ENCODE assay signal across 8 cellular contexts in genomic region chr4:2484993-2485392, GRCh38. TPM values are rescaled to one million over a fixed set of nuclear protein-coding genes. Genes with fewer than 3 reads are reported as not detected.
A peak's percentile ranks its signal among the peaks of the same experiment; 100 is the strongest.
DNase-seq lines count a peak whose midpoint lies in the region; ATAC-seq, FAIRE-seq and TF ChIP-seq lines count a peak whose summit lies in the region.

No MANE protein-coding gene starts in this region.

- peak; percentile 56 for ATAC-seq in GM21619 (IDR thresholded peaks at IDR 0.05; ENCODE audit: unreplicated experiment)

- TF ChIP-seq CTCF in CD14-positive monocyte (IDR thresholded peaks at IDR 0.05) = no peak
- TF ChIP-seq CTCF in NB4 (IDR thresholded peaks at IDR 0.05; ENCODE audit: low read depth, low read length) = no peak

- peaks cover 6 to 21% of the 10 kb centered on the region in 2 donors for H3K36me3 Mint-ChIP-seq in CD14-positive monocyte
- H3K36me3 Mint-ChIP-seq in activated T-helper 1 cell treated with anti-CD3 and anti-CD28 coated beads, Interleukin-12 subunit alpha, Interleukin-12 subunit beta, Interleukin-2, Interleukin-4 antibody, amounts not matched to agents 30 ng/mL and 10 ng/mL and 1 ng/mL, durations not matched to agents 14 hours and 24 hours and 36 hours (ENCODE audit: low read depth) = peaks cover 15% of the 10 kb centered on the region

- 5 to 21% (median 8%) methylated on average over 11 of the region's 11 CpGs for WGBS in small intestine, 3 donors

- peaks cover 81% of the 10 kb centered on the region for H3K4me1 Mint-ChIP-seq in CD14-positive monocyte
- peaks cover 76% of the 10 kb centered on the region for H3K4me1 Mint-ChIP-seq in activated T-helper 1 cell treated with anti-CD3 and anti-CD28 coated beads, Interleukin-12 subunit alpha, Interleukin-12 subunit beta, Interleukin-2, Interleukin-4 antibody, amounts not matched to agents 30 ng/mL and 10 ng/mL and 1 ng/mL, durations not matched to agents 14 hours and 24 hours and 36 hours (ENCODE audit: low read depth)

- intact Hi-C loops in CD14-positive monocyte (cut with micrococcal nuclease) = loop anchor here in 1 of 2 donors (5.0 kb wide), 1 partner anchor 52 kb away; the partner anchor contains the start of gene FAM193A
- intact Hi-C loops in activated T-helper 1 cell treated with anti-CD3 and anti-CD28 coated beads, Interleukin-12 subunit alpha, Interleukin-12 subunit beta, Interleukin-2, Interleukin-4 antibody, amounts not matched to agents 30 ng/mL and 10 ng/mL and 1 ng/mL, durations not matched to agents 14 hours and 24 hours and 36 hours (cut with micrococcal nuclease) = loop anchor here (1.0 kb wide), 2 partner anchors 16 to 265 kb away; partner anchors contain the start of gene RNF4
- intact Hi-C loops in cardiac septum (cut with DNase I) = loop anchor here (5.0 kb wide), 1 partner anchor 52 kb away; the partner anchor contains the start of gene FAM193A

- peak overlapping the region; percentile 90 to 97 (median 96) for H3K27ac Mint-ChIP-seq in CD14-positive monocyte
- peak overlapping the region; percentile 78 for H3K27ac Mint-ChIP-seq in activated T-helper 1 cell treated with anti-CD3 and anti-CD28 coated beads, Interleukin-12 subunit alpha, Interleukin-12 subunit beta, Interleukin-2, Interleukin-4 antibody, amounts not matched to agents 30 ng/mL and 10 ng/mL and 1 ng/mL, durations not matched to agents 14 hours and 24 hours and 36 hours

- H3K9me3 ChIP-seq in small intestine (ENCODE audit: control insufficient read depth, low read depth) = no peaks in the 10 kb centered on the region

- H3K4me1 ChIP-seq in small intestine (ENCODE audit: control insufficient read depth in 2 of 2, insufficient read depth in 1 of 2, low read depth in 1 of 2, low read length in 1 of 2) = peaks cover 28 to 41% of the 10 kb centered on the region in 2 donors

- H3K27me3 Mint-ChIP-seq in CD14-positive monocyte (ENCODE audit: low read depth in 3 of 3) = peaks cover 0 to 1% (median 0%) of the 10 kb centered on the region in 3 donors
- H3K27me3 Mint-ChIP-seq in activated T-helper 1 cell treated with anti-CD3 and anti-CD28 coated beads, Interleukin-12 subunit alpha, Interleukin-12 subunit beta, Interleukin-2, Interleukin-4 antibody, amounts not matched to agents 30 ng/mL and 10 ng/mL and 1 ng/mL, durations not matched to agents 14 hours and 24 hours and 36 hours (ENCODE audit: insufficient read depth) = no peaks in the 10 kb centered on the region

- peaks cover 0 to 1% of the 10 kb centered on the region in 2 donors for H3K36me3 ChIP-seq in small intestine (ENCODE audit: control insufficient read depth in 2 of 2, insufficient read depth in 2 of 2, low read length in 2 of 2)

- H3K4me3 ChIP-seq in NB4 (ENCODE audit: low read depth, low read length) (no peak overlapping the region), small intestine (ENCODE audit: low read depth in 1 of 2, low read length in 2 of 2) (no peak overlapping the region)

- FAIRE-seq in small intestine (lab: Jason Lieb, UNC) = no peak

- peak overlapping the region; percentile 69 to 88 for H3K4me3 Mint-ChIP-seq in CD14-positive monocyte
- peak overlapping the region; percentile 41 for H3K4me3 Mint-ChIP-seq in activated T-helper 1 cell treated with anti-CD3 and anti-CD28 coated beads, Interleukin-12 subunit alpha, Interleukin-12 subunit beta, Interleukin-2, Interleukin-4 antibody, amounts not matched to agents 30 ng/mL and 10 ng/mL and 1 ng/mL, durations not matched to agents 14 hours and 24 hours and 36 hours

- DNase-seq in CD14-positive monocyte (ENCODE audit: low spot score) (peak; percentile 90), NB4 (ENCODE audit: low read depth) (peak; percentile 97), cardiac septum (ENCODE audit: low spot score) (peak; percentile 94), small intestine (peak; percentile 88), ecto neural progenitor cell (ENCODE audit: low spot score) (no peak), NCI-H2081 (lab: John Stamatoyannopoulos, UW) (no peak)
- DNase-seq in activated T-helper 1 cell treated with anti-CD3 and anti-CD28 coated beads, Interleukin-12 subunit alpha, Interleukin-12 subunit beta, Interleukin-2, Interleukin-4 antibody, amounts not matched to agents 30 ng/mL and 10 ng/mL and 1 ng/mL, durations not matched to agents 14 hours and 24 hours and 36 hours (ENCODE audit: low spot score) = peak; percentile 59

- peak overlapping the region; percentile 71 to 92 for H3K27ac ChIP-seq in small intestine (ENCODE audit: low read depth in 1 of 2, low read length in 1 of 2)

- H3K9me3 Mint-ChIP-seq in CD14-positive monocyte = no peaks in the 10 kb centered on the region
- H3K9me3 Mint-ChIP-seq in activated T-helper 1 cell treated with anti-CD3 and anti-CD28 coated beads, Interleukin-12 subunit alpha, Interleukin-12 subunit beta, Interleukin-2, Interleukin-4 antibody, amounts not matched to agents 30 ng/mL and 10 ng/mL and 1 ng/mL, durations not matched to agents 14 hours and 24 hours and 36 hours = no peaks in the 10 kb centered on the region

- H3K27me3 ChIP-seq in small intestine (ENCODE audit: control insufficient read depth in 2 of 2, insufficient read depth in 2 of 2, low read length in 2 of 2) = no peaks in the 10 kb centered on the region

- no peak for TF ChIP-seq POLR2A in NB4 (IDR thresholded peaks at IDR 0.05; ENCODE audit: extremely low read depth, insufficient read length)

RNA-seq across cellular contexts. Expression of gene RNF4, which starts 16.1 kb away (rescaled TPM):
- polyA plus RNA-seq in CD14-positive monocyte (10 to 100 TPM; 28.8 to 37.0 TPM), small intestine (10 to 100 TPM; 18.6 to 26.8 (median 26.7) TPM)
- total RNA-seq in activated T-helper 1 cell treated with anti-CD3 and anti-CD28 coated beads, Interleukin-12 subunit alpha, Interleukin-12 subunit beta, Interleukin-2, Interleukin-4 antibody, amounts not matched to agents 30 ng/mL and 10 ng/mL and 1 ng/mL, durations not matched to agents 14 hours and 24 hours and 36 hours = 93.7 and 112 TPM in 2 replicates
- 29.7 TPM for total RNA-seq in cardiac septum

RNA-seq across cellular contexts. Expression of gene FAM193A, which starts 51.5 kb away (rescaled TPM):
- under 1 TPM; 0.66 to 0.82 TPM for polyA plus RNA-seq in CD14-positive monocyte
- total RNA-seq in activated T-helper 1 cell treated with anti-CD3 and anti-CD28 coated beads, Interleukin-12 subunit alpha, Interleukin-12 subunit beta, Interleukin-2, Interleukin-4 antibody, amounts not matched to agents 30 ng/mL and 10 ng/mL and 1 ng/mL, durations not matched to agents 14 hours and 24 hours and 36 hours = 30.4 and 32.2 TPM in 2 replicates
- total RNA-seq in cardiac septum = 19.5 TPM
- 10 to 100 TPM in 2 of 3 donors, 1 to 10 TPM in 1; 10.0 to 13.6 (median 12.1) TPM for polyA plus RNA-seq in small intestine

Comparison
In these comparisons a context has a peak if more than half of its experiments do, and no peak if none do; other contexts are left out.
1. DNase-seq: peak in CD14-positive monocyte (single experiment), NB4 (single experiment), activated T-helper 1 cell treated with anti-CD3 and anti-CD28 coated beads, Interleukin-12 subunit alpha, Interleukin-12 subunit beta, Interleukin-2, Interleukin-4 antibody, amounts not matched to agents 30 ng/mL and 10 ng/mL and 1 ng/mL, durations not matched to agents 14 hours and 24 hours and 36 hours (single experiment), cardiac septum (single experiment) and small intestine (single experiment); none in ecto neural progenitor cell (single experiment) and NCI-H2081 (0 of 2).